Comparison of ENCODE assay signal across 17 cellular contexts in genomic region chr3:79953591-79954105, GRCh38.
DNase-seq lines count a peak whose midpoint lies in the region; ATAC-seq and TF ChIP-seq lines count a peak whose summit lies in the region.
"Had no signal": no experiment of that assay in that cellular context is flagged by ENCODE, and none has a peak within 500 bp of the region (broad histone marks: within the 10 kb centered on the region; RNA-seq: fewer than 3 reads in every experiment).

No MANE protein-coding gene starts in this region.

- no peaks in the 10 kb centered on the region for H3K27me3 ChIP-seq in WERI-Rb-1 (ENCODE audit: insufficient read depth, low read depth, severe bottlenecking)
- H3K27me3 ChIP-seq: SJSA1 had no signal

- DNase-seq in COR-L47 (lab: John Stamatoyannopoulos, UW) (peak; percentile 60), NCI-H1105 (lab: John Stamatoyannopoulos, UW) (peak; percentile 15), NCI-H2227 treated with DMSO at 0.1 percent for 48 hours (lab: John Stamatoyannopoulos, UW) (peak; percentile 41), dermis microvascular lymphatic vessel endothelial cell (ENCODE audit: low read depth in 2 of 2) (peak; percentile 40 to 68), ureter (ENCODE audit: low spot score) (no peak), WERI-Rb-1 (no peak)
- DNase-seq: DMS79, H9, KBM-7, NCI-H1092 treated with DMSO at 0.1 percent for 48 hours, NCI-H187, NCI-H510A treated with DMSO at 0.1 percent for 48 hours, T-helper 1 cell had no signal

- H3K4me3 ChIP-seq in WERI-Rb-1 (ENCODE audit: low read depth, low read length): no peak overlapping the region
- H3K4me3 ChIP-seq: SJSA1 had no signal

- H3K36me3 ChIP-seq in WERI-Rb-1: no peaks in the 10 kb centered on the region
- H3K36me3 ChIP-seq: SJSA1 had no signal

- no peaks in the 10 kb centered on the region for H3K9me3 ChIP-seq in WERI-Rb-1 (ENCODE audit: severe bottlenecking)
- H3K9me3 ChIP-seq: SJSA1 had no signal

- TF ChIP-seq CTCF in WERI-Rb-1 (IDR thresholded peaks at IDR 0.05; ENCODE audit: low read depth, low read length): no peak

- ATAC-seq in GM19455 (IDR thresholded peaks at IDR 0.05; ENCODE audit: unreplicated experiment): no peak
- no peak for ATAC-seq in GM21528 (IDR thresholded peaks at IDR 0.05; ENCODE audit: low FRiP score, unreplicated experiment)
- ATAC-seq: Right ventricle myocardium inferior had no signal

- H3K27ac ChIP-seq in WERI-Rb-1: no peak overlapping the region
- H3K27ac ChIP-seq: SJSA1 had no signal

Comparison
In these comparisons a context has a peak if more than half of its experiments do, and no peak if none do; other contexts are left out.
1. DNase-seq: peak in COR-L47 (single experiment), NCI-H1105 (single experiment), NCI-H2227 treated with DMSO at 0.1 percent for 48 hours (single experiment) and dermis microvascular lymphatic vessel endothelial cell (2 of 2); none in ureter (single experiment) and WERI-Rb-1 (single experiment).